1 cellular context compared by ENCODE assay signal in the genomic region with DNA sequence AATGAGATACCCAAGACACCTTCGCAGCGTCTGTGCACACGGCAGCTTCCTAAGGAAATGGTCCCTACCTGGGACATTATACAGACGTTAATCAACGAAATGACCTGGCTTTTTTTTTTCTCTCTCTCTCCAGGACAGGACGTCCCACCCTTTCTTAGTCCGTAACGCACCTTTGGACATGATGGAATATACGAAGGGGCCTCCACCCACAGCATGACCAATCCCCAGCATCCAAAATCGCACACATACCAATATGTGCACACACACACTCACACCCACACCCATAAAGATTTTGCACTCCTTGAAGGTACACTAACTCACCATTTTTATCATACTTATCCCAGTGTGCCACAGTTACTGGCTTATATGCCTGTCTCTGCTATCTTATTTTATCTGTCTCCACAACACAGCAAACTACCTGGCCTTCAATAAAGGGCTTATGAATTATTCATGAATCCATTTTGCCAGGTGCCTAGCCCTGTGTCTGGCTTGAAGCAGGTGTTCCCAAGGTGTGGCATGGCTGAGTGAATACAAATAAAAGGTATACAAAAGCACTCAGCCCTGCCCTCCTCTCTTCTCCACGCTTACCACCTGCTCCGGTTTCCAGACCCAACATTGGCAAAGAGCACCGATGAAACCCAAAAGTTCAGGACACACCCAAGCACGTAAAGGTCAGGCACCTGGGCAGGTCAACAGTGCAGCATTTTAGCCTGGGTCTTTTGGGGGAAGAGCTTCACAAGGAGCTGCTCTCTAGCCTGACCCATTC.
TF ChIP-seq lines count a peak whose summit lies in the region.

No MANE protein-coding gene starts in this region.

TF ChIP-seq in HepG2, 621 proteins besides CTCF, POLR2A, EP300 and RAD21:
- TF ChIP-seq, protein P1, sequence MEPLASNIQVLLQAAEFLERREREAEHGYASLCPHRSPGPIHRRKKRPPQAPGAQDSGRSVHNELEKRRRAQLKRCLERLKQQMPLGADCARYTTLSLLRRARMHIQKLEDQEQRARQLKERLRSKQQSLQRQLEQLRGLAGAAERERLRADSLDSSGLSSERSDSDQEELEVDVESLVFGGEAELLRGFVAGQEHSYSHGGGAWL (CRISPR knock-in tag; IDR thresholded peaks at IDR 0.05), result no peak
- TF ChIP-seq ZNF777 (CRISPR knock-in tag; IDR thresholded peaks at IDR 0.05), result no peak
- TF ChIP-seq, protein P2, sequence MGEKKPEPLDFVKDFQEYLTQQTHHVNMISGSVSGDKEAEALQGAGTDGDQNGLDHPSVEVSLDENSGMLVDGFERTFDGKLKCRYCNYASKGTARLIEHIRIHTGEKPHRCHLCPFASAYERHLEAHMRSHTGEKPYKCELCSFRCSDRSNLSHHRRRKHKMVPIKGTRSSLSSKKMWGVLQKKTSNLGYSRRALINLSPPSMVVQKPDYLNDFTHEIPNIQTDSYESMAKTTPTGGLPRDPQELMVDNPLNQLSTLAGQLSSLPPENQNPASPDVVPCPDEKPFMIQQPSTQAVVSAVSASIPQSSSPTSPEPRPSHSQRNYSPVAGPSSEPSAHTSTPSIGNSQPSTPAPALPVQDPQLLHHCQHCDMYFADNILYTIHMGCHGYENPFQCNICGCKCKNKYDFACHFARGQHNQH (CRISPR knock-in tag; IDR thresholded peaks at IDR 0.05), result peak; percentile 2; the same call in 1 of the 2 replicates
- TF ChIP-seq, protein P3, sequence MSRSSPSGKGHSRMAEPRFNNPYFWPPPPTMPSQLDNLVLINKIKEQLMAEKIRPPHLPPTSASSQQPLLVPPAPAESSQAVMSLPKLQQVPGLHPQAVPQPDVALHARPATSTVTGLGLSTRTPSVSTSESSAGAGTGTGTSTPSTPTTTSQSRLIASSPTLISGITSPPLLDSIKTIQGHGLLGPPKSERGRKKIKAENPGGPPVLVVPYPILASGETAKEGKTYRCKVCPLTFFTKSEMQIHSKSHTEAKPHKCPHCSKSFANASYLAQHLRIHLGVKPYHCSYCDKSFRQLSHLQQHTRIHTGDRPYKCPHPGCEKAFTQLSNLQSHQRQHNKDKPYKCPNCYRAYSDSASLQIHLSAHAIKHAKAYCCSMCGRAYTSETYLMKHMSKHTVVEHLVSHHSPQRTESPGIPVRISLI (CRISPR knock-in tag; IDR thresholded peaks at IDR 0.05; ENCODE audit: borderline replicate concordance), result peak; percentile 32; the same call in 1 of the 2 replicates
- no peak for TF ChIP-seq ZBTB7A (CRISPR knock-in tag; IDR thresholded peaks at IDR 0.05)
- peak; percentile 15; the same call in 1 of the 2 replicates for TF ChIP-seq SAP130 (CRISPR knock-in tag; IDR thresholded peaks at IDR 0.05; ENCODE audit: low read depth)
- TF ChIP-seq, protein P4, sequence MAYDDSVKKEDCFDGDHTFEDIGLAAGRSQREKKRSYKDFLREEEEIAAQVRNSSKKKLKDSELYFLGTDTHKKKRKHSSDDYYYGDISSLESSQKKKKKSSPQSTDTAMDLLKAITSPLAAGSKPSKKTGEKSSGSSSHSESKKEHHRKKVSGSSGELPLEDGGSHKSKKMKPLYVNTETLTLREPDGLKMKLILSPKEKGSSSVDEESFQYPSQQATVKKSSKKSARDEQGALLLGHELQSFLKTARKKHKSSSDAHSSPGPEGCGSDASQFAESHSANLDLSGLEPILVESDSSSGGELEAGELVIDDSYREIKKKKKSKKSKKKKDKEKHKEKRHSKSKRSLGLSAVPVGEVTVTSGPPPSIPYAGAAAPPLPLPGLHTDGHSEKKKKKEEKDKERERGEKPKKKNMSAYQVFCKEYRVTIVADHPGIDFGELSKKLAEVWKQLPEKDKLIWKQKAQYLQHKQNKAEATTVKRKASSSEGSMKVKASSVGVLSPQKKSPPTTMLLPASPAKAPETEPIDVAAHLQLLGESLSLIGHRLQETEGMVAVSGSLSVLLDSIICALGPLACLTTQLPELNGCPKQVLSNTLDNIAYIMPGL (CRISPR knock-in tag; IDR thresholded peaks at IDR 0.05; ENCODE audit: borderline replicate concordance in 1 of 2, low read depth in 1 of 2), result 0 out of 4 replicates have a peak, but pooled peaks of 1 of the 2 experiments have one; percentile 3
- TF ChIP-seq ZNF432 (CRISPR knock-in tag; IDR thresholded peaks at IDR 0.05; ENCODE audit: borderline replicate concordance), result no peak
- no peak for TF ChIP-seq ZNF674 (CRISPR knock-in tag; IDR thresholded peaks at IDR 0.05; ENCODE audit: low read depth)
- no peak for TF ChIP-seq DPF2 (CRISPR knock-in tag; IDR thresholded peaks at IDR 0.05; ENCODE audit: borderline replicate concordance, low read depth)
- TF ChIP-seq ZBTB34 (CRISPR knock-in tag; IDR thresholded peaks at IDR 0.05), result peak; percentile 26; the same call in 1 of the 2 replicates
- TF ChIP-seq MAFF (IDR thresholded peaks at IDR 0.05; ENCODE audit: low read depth, low read length), result no peak
- TF ChIP-seq MYNN (CRISPR knock-in tag; IDR thresholded peaks at IDR 0.05; ENCODE audit: low read depth), result no peak
- no peak for TF ChIP-seq ZNF629 (CRISPR knock-in tag; conservative IDR thresholded peaks at IDR 0.05)
- no peak for TF ChIP-seq SYNCRIP (IDR thresholded peaks at IDR 0.05; ENCODE audit: insufficient read depth, low read depth, low read length)
- no peak for TF ChIP-seq RBAK (CRISPR knock-in tag; IDR thresholded peaks at IDR 0.05)
- TF ChIP-seq ETV5 (CRISPR knock-in tag; IDR thresholded peaks at IDR 0.05; ENCODE audit: borderline replicate concordance), result no peak
- no peak for TF ChIP-seq ZNF615 (CRISPR knock-in tag; IDR thresholded peaks at IDR 0.05; ENCODE audit: borderline replicate concordance)
- 0 out of 2 replicates have a peak, but pooled peaks have one; percentile 1 for TF ChIP-seq TCF7 (IDR thresholded peaks at IDR 0.05; ENCODE audit: low read depth)
